ENCODE assay signal across 18 cellular contexts in the genomic region with DNA sequence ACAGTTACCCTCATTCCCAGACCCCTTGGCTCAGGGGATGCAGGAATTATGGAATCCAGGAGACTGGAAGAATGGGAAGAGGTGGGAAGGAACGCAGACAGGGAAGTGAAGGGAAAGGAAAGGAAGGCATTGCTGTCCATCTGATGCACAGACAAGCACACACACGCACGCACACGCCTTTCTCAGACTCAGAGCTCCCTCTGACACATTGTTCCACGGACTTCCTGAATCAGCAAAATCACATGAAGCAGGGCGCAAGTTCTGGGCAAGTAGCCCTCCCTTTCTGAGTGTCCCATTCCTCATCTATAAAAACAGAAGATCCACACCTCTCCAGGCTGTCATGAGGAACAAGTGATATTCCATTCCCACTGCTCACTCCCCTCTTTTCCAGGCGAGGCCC. TPM values are rescaled to one million over a fixed set of nuclear protein-coding genes. Genes with fewer than 3 reads are reported as not detected.
A peak's percentile ranks its signal among the peaks of the same experiment; 100 is the strongest.
DNase-seq lines count a peak whose midpoint lies in the region; ATAC-seq and TF ChIP-seq lines count a peak whose summit lies in the region.
"Had no signal": no experiment of that assay in that cellular context is flagged by ENCODE, and none has a peak within 500 bp of the region (broad histone marks: within the 10 kb centered on the region; RNA-seq: fewer than 3 reads in every experiment).

No MANE protein-coding gene starts in this region.

- H3K4me1 ChIP-seq in IMR-90 (ENCODE audit: control insufficient read depth, insufficient read depth, low read length): peaks cover 20% of the 10 kb centered on the region
- H3K4me1 ChIP-seq: BE2C, SJCRH30 had no signal

- intact Hi-C loops in IMR-90 (cut with micrococcal nuclease) (no loop called here), dorsolateral prefrontal cortex (cut with DNase I) (no loop called here)

- H3K36me3 ChIP-seq in IMR-90 (ENCODE audit: control insufficient read depth, insufficient read depth, low read length): no peaks in the 10 kb centered on the region; the same call in 1 of the 2 replicates
- H3K36me3 ChIP-seq: BE2C, SJCRH30 had no signal

- 68% methylated on average over 5 of the region's 7 CpGs; no CpG with 5 or more reads in 1 of the 2 experiments for WGBS in IMR-90 (ENCODE audit: extremely low coverage in 2 of 2, insufficient read length in 1 of 2), 2 experiments

- in situ Hi-C loops in IMR-90 (cut with MboI; ENCODE audit: low sequenced_read_pairs): no loop called here

- H4K91ac ChIP-seq in IMR-90 (ENCODE audit: insufficient read depth, low read depth, low read length): no peak overlapping the region

- H2AK9ac ChIP-seq in IMR-90 (replicated peaks; ENCODE audit: low read depth, low read length, poor library complexity): no peak overlapping the region

- CTCF ChIA-PET in IMR-90 (lab: Yijun Ruan, JAX): no interaction called here

- POLR2A ChIA-PET in IMR-90 (lab: Charles Lee; ENCODE audit: unreplicated experiment): no interaction called here

- no peak overlapping the region for H3K14ac ChIP-seq in IMR-90 (replicated peaks; ENCODE audit: low read depth, low read length)

- no peak overlapping the region for H2BK120ac ChIP-seq in IMR-90 (ENCODE audit: low read depth, low read length)

- H3K56ac ChIP-seq in IMR-90 (ENCODE audit: extremely low read depth, insufficient read depth, low read length): no peak overlapping the region

- no peak for ATAC-seq in IMR-90 (ENCODE audit: low read depth)
- ATAC-seq: HCT116 had no signal

- TF ChIP-seq CTCF in AG10803 (conservative IDR thresholded peaks at IDR 0.05; ENCODE audit: low read length): no peak
- TF ChIP-seq CTCF in IMR-90 (conservative IDR thresholded peaks at IDR 0.05; ENCODE audit: low read depth, low read length): no peak
- TF ChIP-seq CTCF in dorsolateral prefrontal cortex (IDR thresholded peaks at IDR 0.05 in 54 of 56, conservative IDR thresholded peaks at IDR 0.05 in 2 of 56; ENCODE audit: low read depth in 1 of 56, partially characterized antibody in 56 of 56): no peak

- peak; percentile 43 for DNase-seq in AG10803 (ENCODE audit: low read depth)
- no peak for DNase-seq in IMR-90
- DNase-seq in epithelial cell of prostate (ENCODE audit: low read depth, low spot score): peak; percentile 41
- peak; percentile 51 for DNase-seq in mesenteric fat pad (ENCODE audit: low spot score)
- no peak for DNase-seq in DMS53 treated with DMSO at 0.1 percent for 48 hours (lab: John Stamatoyannopoulos, UW; ENCODE audit: unreplicated experiment)
- DNase-seq in dorsolateral prefrontal cortex: no peak
- no peak for DNase-seq in COLO829 (ENCODE audit: low spot score)
- DNase-seq: BE2C; CD4-positive, alpha-beta memory T cell; DMS53; GOT3; NCI-H1105; NCI-H1694; NCI-H226; NCI-H524; PC-9; SJCRH30 had no signal

- H2AFZ ChIP-seq in IMR-90 (replicated peaks; ENCODE audit: low read length, poor library complexity): no peak overlapping the region
- H2AFZ ChIP-seq: PC-9 had no signal

- H3K79me1 ChIP-seq in IMR-90 (ENCODE audit: low read depth in 1 of 2, low read length in 2 of 2): peaks cover 0 to 16% of the 10 kb centered on the region in 2 experiments; a peak in 1 of 4 replicates

- TF ChIP-seq RAD21 in IMR-90 (IDR thresholded peaks at IDR 0.05; ENCODE audit: low read length): no peak

- H3K9me1 ChIP-seq in IMR-90 (ENCODE audit: insufficient read depth, low read length): peaks cover 20% of the 10 kb centered on the region

- H3K4me3 ChIP-seq in AG10803 (ENCODE audit: low read length) (no peak overlapping the region), IMR-90 (ENCODE audit: insufficient read depth, low read depth, low read length) (no peak overlapping the region), dorsolateral prefrontal cortex (no peak overlapping the region)
- H3K4me3 ChIP-seq: PC-9, SJCRH30 had no signal

- no TSS peak for BruUV-seq in IMR-90 (replicated peaks; lab: Mats Ljungman, UMichigan)

- peaks cover 34% of the 10 kb centered on the region for H3K27me3 ChIP-seq in IMR-90 (ENCODE audit: control insufficient read depth, insufficient read depth, low read length)
- peaks cover 0 to 95% (median 29%) of the 10 kb centered on the region in 45 donors for H3K27me3 ChIP-seq in dorsolateral prefrontal cortex
- H3K27me3 ChIP-seq: BE2C, SJCRH30 had no signal

- no peak overlapping the region for H2BK15ac ChIP-seq in IMR-90 (ENCODE audit: low read depth, low read length)

- H3K23ac ChIP-seq in IMR-90 (ENCODE audit: low read depth, low read length): no peak overlapping the region

- H2AK5ac ChIP-seq in IMR-90 (ENCODE audit: low read depth, low read length): no peak overlapping the region

- dilution Hi-C loops in IMR-90 (cut with HindIII; ENCODE audit: low sequenced_read_pairs, unreplicated experiment): no loop called here

- H3K18ac ChIP-seq in IMR-90 (ENCODE audit: low read depth, low read length): no peak overlapping the region

- H3K9ac ChIP-seq in IMR-90 (ENCODE audit: low read depth, low read length): no peak overlapping the region

- no peak for TF ChIP-seq POLR2A in IMR-90 (IDR thresholded peaks at IDR 0.05; ENCODE audit: low read depth, low read length)

- H4K20me1 ChIP-seq in IMR-90 (ENCODE audit: insufficient read depth, low read length): peaks cover 10% of the 10 kb centered on the region; the same call in 1 of the 2 replicates

- no peak overlapping the region for H4K5ac ChIP-seq in IMR-90 (ENCODE audit: low read depth, low read length)

- H3K27ac ChIP-seq in IMR-90 (ENCODE audit: insufficient read depth, low read length) (no peak overlapping the region), epithelial cell of prostate (peak overlapping the region; percentile 7), dorsolateral prefrontal cortex (peak overlapping the region in 2 of 59 donors; percentile 10 to 18)
- H3K27ac ChIP-seq: PC-9, SJCRH30 had no signal

- no peak overlapping the region for H3K4me2 ChIP-seq in IMR-90 (ENCODE audit: low read depth, low read length)
- H3K4me2 ChIP-seq: PC-9 had no signal

- no peak overlapping the region for H2BK20ac ChIP-seq in IMR-90 (ENCODE audit: low read depth, low read length)

- no peaks in the 10 kb centered on the region for H3K9me3 ChIP-seq in IMR-90 (ENCODE audit: control insufficient read depth, insufficient read depth, low read length)
- H3K9me3 ChIP-seq: BE2C, SJCRH30 had no signal

- H3K4ac ChIP-seq in IMR-90 (ENCODE audit: low read depth, low read length): no peak overlapping the region

- no peak overlapping the region for H4K8ac ChIP-seq in IMR-90 (ENCODE audit: low read depth in 2 of 2, low read length in 2 of 2)

- no peak overlapping the region for H2BK5ac ChIP-seq in IMR-90 (ENCODE audit: low read depth, low read length, poor library complexity, severe bottlenecking)

TF ChIP-seq in IMR-90, 13 proteins besides CTCF, POLR2A, EP300 and RAD21:
- TF ChIP-seq BHLHE40 (IDR thresholded peaks at IDR 0.05; ENCODE audit: low read depth, low read length) (no peak), MAFK (IDR thresholded peaks at IDR 0.05; ENCODE audit: low read depth, low read length) (peak; percentile 42; the same call in 1 of the 2 replicates)

RNA-seq across cellular contexts. Expression of a gene that starts 13.2 kb away (rescaled TPM):
- total RNA-seq in IMR-90 (2012; rRNA removed) (2.5 and 3.9 TPM in 2 replicates), mesenteric fat pad (15.4 TPM), dorsolateral prefrontal cortex (100 to 1,000 TPM in 94 of 120 experiments, 10 to 100 TPM in 26; 38.4 to 158 (median 113) TPM)
- polyA plus RNA-seq in IMR-90 (2012; rRNA removed): 11.4 and 13.0 TPM in 2 replicates
- 11.5 and 14.2 TPM in 2 replicates for polyA plus RNA-seq in IMR-90 (2012; cell fraction: cytosol; rRNA removed)
- polyA plus RNA-seq in IMR-90 (2012; cell fraction: nucleus; rRNA removed; ENCODE audit: low replicate concordance): 17.3 and 23.1 TPM in 2 replicates

RNA-seq across cellular contexts. Expression of a gene that starts 43.2 kb away (rescaled TPM):
- 65.8 and 84.6 TPM in 2 replicates for total RNA-seq in IMR-90 (2012; rRNA removed)
- polyA plus RNA-seq in IMR-90 (2012; rRNA removed): 75.4 and 75.8 TPM in 2 replicates
- 55.1 and 56.5 TPM in 2 replicates for polyA plus RNA-seq in IMR-90 (2012; cell fraction: cytosol; rRNA removed)
- 183 and 297 TPM in 2 replicates for polyA plus RNA-seq in IMR-90 (2012; cell fraction: nucleus; rRNA removed; ENCODE audit: low replicate concordance)
- total RNA-seq in mesenteric fat pad: 77.6 TPM
- total RNA-seq in dorsolateral prefrontal cortex: 100 to 1,000 TPM in 80 of 120 experiments, 10 to 100 TPM in 40; 56.6 to 149 (median 107) TPM

Comparison
In these comparisons a context has a peak if more than half of its experiments do, and no peak if none do; other contexts are left out.
1. DNase-seq: peak in AG10803 (single experiment), epithelial cell of prostate (single experiment) and mesenteric fat pad (single experiment); none in IMR-90 (single experiment), DMS53 treated with DMSO at 0.1 percent for 48 hours (single experiment), dorsolateral prefrontal cortex (0 of 10) and COLO829 (single experiment).